Comparison of ENCODE assay signal across 8 cellular contexts in the genomic region with DNA sequence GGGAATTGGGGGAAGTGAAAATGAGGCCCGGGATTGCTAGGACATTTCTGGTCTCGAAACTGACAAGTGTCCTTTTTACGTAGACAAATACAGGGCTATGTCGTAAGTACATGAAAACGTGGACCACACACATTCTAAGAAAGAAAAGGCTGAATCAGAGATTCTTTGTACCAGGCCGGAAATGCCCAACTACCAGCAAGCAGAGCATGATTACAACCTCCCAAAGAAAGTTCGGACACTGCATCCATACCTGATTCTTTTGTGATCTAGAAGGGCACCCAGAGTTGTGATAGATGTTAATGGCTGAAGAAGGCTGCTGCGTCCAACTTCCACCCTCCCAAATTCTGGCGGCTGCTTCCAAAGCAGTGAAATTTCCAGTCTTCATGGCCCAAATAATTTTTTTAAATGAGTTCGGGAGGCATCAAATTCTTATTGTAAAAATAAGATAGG. TPM values are rescaled to one million over a fixed set of nuclear protein-coding genes. Genes with fewer than 3 reads are reported as not detected.
DNase-seq lines count a peak whose midpoint lies in the region; ATAC-seq and TF ChIP-seq lines count a peak whose summit lies in the region.

No MANE protein-coding gene starts in this region.

- H3K27me3 Mint-ChIP-seq in CD4-positive, CD25-positive, alpha-beta regulatory T cell: peaks cover 69% of the 10 kb centered on the region

- TF ChIP-seq CTCF in dorsolateral prefrontal cortex (IDR thresholded peaks at IDR 0.05 in 54 of 56, conservative IDR thresholded peaks at IDR 0.05 in 2 of 56; ENCODE audit: low read depth in 1 of 56, partially characterized antibody in 56 of 56): no peak

- DNase-seq in CD4-positive, CD25-positive, alpha-beta regulatory T cell: peak in 1 of 3 donors; percentile 26
- DNase-seq in NCI-H2227 treated with DMSO at 0.1 percent for 48 hours (lab: John Stamatoyannopoulos, UW): peak; percentile 36
- no peak for DNase-seq in dorsolateral prefrontal cortex
- DNase-seq in OCI-M1 (lab: John Stamatoyannopoulos, UW): no peak
- DNase-seq in occipital lobe (lab: John Stamatoyannopoulos, UW): no peak
- no peak for DNase-seq in GM19238 (ENCODE audit: insufficient read length, low spot score)

- H3K9me3 ChIP-seq in CD4-positive, CD25-positive, alpha-beta regulatory T cell (ENCODE audit: control insufficient read depth in 2 of 2, low read length in 2 of 2): no peaks in the 10 kb centered on the region
- no peaks in the 10 kb centered on the region for H3K9me3 ChIP-seq in muscle layer of colon (ENCODE audit: low read length)

- peak overlapping the region; percentile 70 for H3K4me3 ChIP-seq in CD4-positive, CD25-positive, alpha-beta regulatory T cell (ENCODE audit: low read depth, low read length)
- H3K4me3 ChIP-seq in dorsolateral prefrontal cortex: peak overlapping the region in 58 of 59 donors; percentile 56 to 86 (median 75)
- peak overlapping the region; percentile 73 to 78 for H3K4me3 ChIP-seq in muscle layer of colon (ENCODE audit: low read depth in 1 of 2, low read length in 2 of 2)

- peak overlapping the region; percentile 92 for H3K9ac ChIP-seq in muscle layer of colon (ENCODE audit: low read length)

- H3K4me1 ChIP-seq in CD4-positive, CD25-positive, alpha-beta regulatory T cell (ENCODE audit: control insufficient read depth, insufficient read depth, low read length, poor library complexity, severe bottlenecking): peaks cover 17% of the 10 kb centered on the region
- H3K4me1 ChIP-seq in muscle layer of colon (ENCODE audit: insufficient read depth, low read length): peaks cover 14% of the 10 kb centered on the region

- peaks cover 33% of the 10 kb centered on the region for H3K27me3 ChIP-seq in CD4-positive, CD25-positive, alpha-beta regulatory T cell (ENCODE audit: control insufficient read depth, insufficient read depth, low read length)
- H3K27me3 ChIP-seq in dorsolateral prefrontal cortex: peaks cover 0 to 15% (median 0%) of the 10 kb centered on the region in 45 donors
- no peaks in the 10 kb centered on the region for H3K27me3 ChIP-seq in muscle layer of colon (ENCODE audit: control insufficient read depth in 1 of 2, insufficient read depth in 2 of 2, low read length in 2 of 2)

- H3K9me3 Mint-ChIP-seq in CD4-positive, CD25-positive, alpha-beta regulatory T cell: peaks cover 0 to 2% (median 0%) of the 10 kb centered on the region in 7 donors

- peaks cover 4 to 23% (median 7%) of the 10 kb centered on the region in 4 donors for H3K4me1 Mint-ChIP-seq in CD4-positive, CD25-positive, alpha-beta regulatory T cell

- ATAC-seq in CD4-positive, CD25-positive, alpha-beta regulatory T cell (ENCODE audit: low read depth in 2 of 2): no peak
- no peak for ATAC-seq in GM18867 (IDR thresholded peaks at IDR 0.05; ENCODE audit: unreplicated experiment)

- peak overlapping the region; percentile 2 to 22 (median 21) for H3K27ac Mint-ChIP-seq in CD4-positive, CD25-positive, alpha-beta regulatory T cell

- peak overlapping the region; percentile 86 to 98 (median 88) for H3K4me3 Mint-ChIP-seq in CD4-positive, CD25-positive, alpha-beta regulatory T cell

- H3K27ac ChIP-seq in CD4-positive, CD25-positive, alpha-beta regulatory T cell (ENCODE audit: insufficient read depth, low read length, poor library complexity, severe bottlenecking): no peak overlapping the region
- H3K27ac ChIP-seq in dorsolateral prefrontal cortex (peak overlapping the region in 41 of 59 donors; percentile 19 to 93 (median 85)), muscle layer of colon (ENCODE audit: low read depth, low read length) (peak overlapping the region; percentile 99)

- H3K36me3 Mint-ChIP-seq in CD4-positive, CD25-positive, alpha-beta regulatory T cell: no peaks in the 10 kb centered on the region

- intact Hi-C loops in dorsolateral prefrontal cortex (cut with DNase I): loop anchor here in 1 of 2 donors (5.0 kb wide), 1 partner anchor 85 kb away; no protein-coding TSS in a partner anchor

- H3K36me3 ChIP-seq in CD4-positive, CD25-positive, alpha-beta regulatory T cell (ENCODE audit: control insufficient read depth, insufficient read depth, low read length): no peaks in the 10 kb centered on the region
- no peaks in the 10 kb centered on the region for H3K36me3 ChIP-seq in muscle layer of colon (ENCODE audit: insufficient read depth, low read length)

RNA-seq across cellular contexts. Expression of gene RBMS1, which starts 1.7 kb away (rescaled TPM):
- total RNA-seq in CD4-positive, CD25-positive, alpha-beta regulatory T cell: 58.4 TPM
- 10 to 100 TPM; 27.9 to 39.5 (median 32.5) TPM for polyA plus RNA-seq in CD4-positive, CD25-positive, alpha-beta regulatory T cell
- total RNA-seq in dorsolateral prefrontal cortex (10 to 100 TPM; 12.5 to 38.5 (median 24.7) TPM), occipital lobe (7.8 TPM)
